In the genomic region with DNA sequence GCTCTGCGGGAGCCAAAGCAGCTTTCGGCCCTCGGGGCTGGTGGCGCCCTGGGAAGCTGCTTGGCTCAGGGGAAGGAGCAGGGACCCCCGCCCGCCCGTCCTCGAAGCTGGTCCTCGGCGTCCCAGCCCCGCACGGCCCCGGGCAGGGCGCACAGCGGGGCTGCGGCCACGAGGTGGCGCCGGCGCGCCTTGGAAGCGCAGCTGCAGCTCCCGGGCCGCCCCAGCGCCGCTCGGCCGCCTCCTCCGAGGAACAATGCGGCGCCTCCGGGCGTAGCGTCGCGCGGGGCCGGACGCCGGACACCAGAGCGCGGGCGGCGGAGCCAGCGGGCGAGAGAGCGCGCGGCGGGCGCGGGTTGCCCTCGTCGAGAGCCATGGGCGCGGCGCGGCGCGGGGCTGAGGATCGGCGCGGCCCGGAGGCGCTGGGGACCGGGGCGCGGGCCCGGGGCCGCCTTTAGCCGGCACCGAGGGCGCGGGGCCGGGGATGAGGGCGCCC, we compare ENCODE assay signal across 1 cellular context.
TF ChIP-seq lines count a peak whose summit lies in the region.

A gene with protein sequence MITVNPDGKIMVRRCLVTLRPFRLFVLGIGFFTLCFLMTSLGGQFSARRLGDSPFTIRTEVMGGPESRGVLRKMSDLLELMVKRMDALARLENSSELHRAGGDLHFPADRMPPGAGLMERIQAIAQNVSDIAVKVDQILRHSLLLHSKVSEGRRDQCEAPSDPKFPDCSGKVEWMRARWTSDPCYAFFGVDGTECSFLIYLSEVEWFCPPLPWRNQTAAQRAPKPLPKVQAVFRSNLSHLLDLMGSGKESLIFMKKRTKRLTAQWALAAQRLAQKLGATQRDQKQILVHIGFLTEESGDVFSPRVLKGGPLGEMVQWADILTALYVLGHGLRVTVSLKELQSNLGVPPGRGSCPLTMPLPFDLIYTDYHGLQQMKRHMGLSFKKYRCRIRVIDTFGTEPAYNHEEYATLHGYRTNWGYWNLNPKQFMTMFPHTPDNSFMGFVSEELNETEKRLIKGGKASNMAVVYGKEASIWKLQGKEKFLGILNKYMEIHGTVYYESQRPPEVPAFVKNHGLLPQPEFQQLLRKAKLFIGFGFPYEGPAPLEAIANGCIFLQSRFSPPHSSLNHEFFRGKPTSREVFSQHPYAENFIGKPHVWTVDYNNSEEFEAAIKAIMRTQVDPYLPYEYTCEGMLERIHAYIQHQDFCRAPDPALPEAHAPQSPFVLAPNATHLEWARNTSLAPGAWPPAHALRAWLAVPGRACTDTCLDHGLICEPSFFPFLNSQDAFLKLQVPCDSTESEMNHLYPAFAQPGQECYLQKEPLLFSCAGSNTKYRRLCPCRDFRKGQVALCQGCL (plus strand): TSS at position 229 of the 493 bp plus-strand sequence. CDS start 626 bp downstream, outside the sequence.

TF ChIP-seq in GM23338, 12 proteins besides CTCF, POLR2A, EP300 and RAD21 (continued from another document):
- TF ChIP-seq, protein P1, sequence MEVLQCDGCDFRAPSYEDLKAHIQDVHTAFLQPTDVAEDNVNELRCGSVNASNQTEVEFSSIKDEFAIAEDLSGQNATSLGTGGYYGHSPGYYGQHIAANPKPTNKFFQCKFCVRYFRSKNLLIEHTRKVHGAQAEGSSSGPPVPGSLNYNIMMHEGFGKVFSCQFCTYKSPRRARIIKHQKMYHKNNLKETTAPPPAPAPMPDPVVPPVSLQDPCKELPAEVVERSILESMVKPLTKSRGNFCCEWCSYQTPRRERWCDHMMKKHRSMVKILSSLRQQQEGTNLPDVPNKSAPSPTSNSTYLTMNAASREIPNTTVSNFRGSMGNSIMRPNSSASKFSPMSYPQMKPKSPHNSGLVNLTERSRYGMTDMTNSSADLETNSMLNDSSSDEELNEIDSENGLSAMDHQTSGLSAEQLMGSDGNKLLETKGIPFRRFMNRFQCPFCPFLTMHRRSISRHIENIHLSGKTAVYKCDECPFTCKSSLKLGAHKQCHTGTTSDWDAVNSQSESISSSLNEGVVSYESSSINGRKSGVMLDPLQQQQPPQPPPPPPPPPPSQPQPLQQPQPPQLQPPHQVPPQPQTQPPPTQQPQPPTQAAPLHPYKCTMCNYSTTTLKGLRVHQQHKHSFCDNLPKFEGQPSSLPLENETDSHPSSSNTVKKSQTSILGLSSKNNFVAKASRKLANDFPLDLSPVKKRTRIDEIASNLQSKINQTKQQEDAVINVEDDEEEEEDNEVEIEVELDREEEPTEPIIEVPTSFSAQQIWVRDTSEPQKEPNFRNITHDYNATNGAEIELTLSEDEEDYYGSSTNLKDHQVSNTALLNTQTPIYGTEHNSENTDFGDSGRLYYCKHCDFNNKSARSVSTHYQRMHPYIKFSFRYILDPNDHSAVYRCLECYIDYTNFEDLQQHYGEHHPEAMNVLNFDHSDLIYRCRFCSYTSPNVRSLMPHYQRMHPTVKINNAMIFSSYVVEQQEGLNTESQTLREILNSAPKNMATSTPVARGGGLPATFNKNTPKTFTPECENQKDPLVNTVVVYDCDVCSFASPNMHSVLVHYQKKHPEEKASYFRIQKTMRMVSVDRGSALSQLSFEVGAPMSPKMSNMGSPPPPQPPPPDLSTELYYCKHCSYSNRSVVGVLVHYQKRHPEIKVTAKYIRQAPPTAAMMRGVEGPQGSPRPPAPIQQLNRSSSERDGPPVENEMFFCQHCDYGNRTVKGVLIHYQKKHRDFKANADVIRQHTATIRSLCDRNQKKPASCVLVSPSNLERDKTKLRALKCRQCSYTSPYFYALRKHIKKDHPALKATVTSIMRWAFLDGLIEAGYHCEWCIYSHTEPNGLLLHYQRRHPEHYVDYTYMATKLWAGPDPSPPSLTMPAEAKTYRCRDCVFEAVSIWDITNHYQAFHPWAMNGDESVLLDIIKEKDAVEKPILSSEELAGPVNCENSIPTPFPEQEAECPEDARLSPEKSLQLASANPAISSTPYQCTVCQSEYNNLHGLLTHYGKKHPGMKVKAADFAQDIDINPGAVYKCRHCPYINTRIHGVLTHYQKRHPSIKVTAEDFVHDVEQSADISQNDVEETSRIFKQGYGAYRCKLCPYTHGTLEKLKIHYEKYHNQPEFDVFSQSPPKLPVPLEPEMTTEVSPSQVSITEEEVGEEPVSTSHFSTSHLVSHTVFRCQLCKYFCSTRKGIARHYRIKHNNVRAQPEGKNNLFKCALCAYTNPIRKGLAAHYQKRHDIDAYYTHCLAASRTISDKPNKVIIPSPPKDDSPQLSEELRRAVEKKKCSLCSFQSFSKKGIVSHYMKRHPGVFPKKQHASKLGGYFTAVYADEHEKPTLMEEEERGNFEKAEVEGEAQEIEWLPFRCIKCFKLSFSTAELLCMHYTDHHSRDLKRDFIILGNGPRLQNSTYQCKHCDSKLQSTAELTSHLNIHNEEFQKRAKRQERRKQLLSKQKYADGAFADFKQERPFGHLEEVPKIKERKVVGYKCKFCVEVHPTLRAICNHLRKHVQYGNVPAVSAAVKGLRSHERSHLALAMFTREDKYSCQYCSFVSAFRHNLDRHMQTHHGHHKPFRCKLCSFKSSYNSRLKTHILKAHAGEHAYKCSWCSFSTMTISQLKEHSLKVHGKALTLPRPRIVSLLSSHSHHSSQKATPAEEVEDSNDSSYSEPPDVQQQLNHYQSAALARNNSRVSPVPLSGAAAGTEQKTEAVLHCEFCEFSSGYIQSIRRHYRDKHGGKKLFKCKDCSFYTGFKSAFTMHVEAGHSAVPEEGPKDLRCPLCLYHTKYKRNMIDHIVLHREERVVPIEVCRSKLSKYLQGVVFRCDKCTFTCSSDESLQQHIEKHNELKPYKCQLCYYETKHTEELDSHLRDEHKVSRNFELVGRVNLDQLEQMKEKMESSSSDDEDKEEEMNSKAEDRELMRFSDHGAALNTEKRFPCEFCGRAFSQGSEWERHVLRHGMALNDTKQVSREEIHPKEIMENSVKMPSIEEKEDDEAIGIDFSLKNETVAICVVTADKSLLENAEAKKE (CRISPR knock-in tag; IDR thresholded peaks at IDR 0.05): no peak
- TF ChIP-seq EZH2phosphoT487 (IDR thresholded peaks at IDR 0.05; ENCODE audit: unreplicated experiment) (no peak), CREB1 (CRISPR knock-in tag; IDR thresholded peaks at IDR 0.05; ENCODE audit: low read depth) (no peak)
